Comparison of ENCODE assay signal across 8 cellular contexts in genomic region chrX:137565318-137565904, GRCh38. TPM values are rescaled to one million over a fixed set of nuclear protein-coding genes. Genes with fewer than 3 reads are reported as not detected.
DNase-seq lines count a peak whose midpoint lies in the region; ATAC-seq, FAIRE-seq and TF ChIP-seq lines count a peak whose summit lies in the region.

No MANE protein-coding gene starts in this region.

- no peak overlapping the region for H2BK120ac ChIP-seq in mesenchymal stem cell (ENCODE audit: low read depth, low read length)

- H2BK15ac ChIP-seq in mesenchymal stem cell (ENCODE audit: low read depth, poor library complexity, severe bottlenecking): no peak overlapping the region

- no peak overlapping the region for H3K4ac ChIP-seq in mesenchymal stem cell (ENCODE audit: low read depth in 1 of 2, low read length in 2 of 2)

- no peak overlapping the region for H2AFZ ChIP-seq in mesenchymal stem cell (ENCODE audit: low read depth, low read length)

- H4K91ac ChIP-seq in mesenchymal stem cell (ENCODE audit: low read length): no peak overlapping the region

- TF ChIP-seq CTCF in chondrocyte (IDR thresholded peaks at IDR 0.05): no peak
- no peak for TF ChIP-seq CTCF in thyroid gland (IDR thresholded peaks at IDR 0.05)
- no peak for TF ChIP-seq CTCF in D721Med (IDR thresholded peaks at IDR 0.05; ENCODE audit: insufficient read depth, missing control alignments)

- no peaks in the 10 kb centered on the region for H3K9me3 Mint-ChIP-seq in activated T-cell treated with anti-CD3 and anti-CD28 coated beads, Interleukin-2, amount 50 U/mL, for 4 hours
- peaks cover 7% of the 10 kb centered on the region for H3K9me3 Mint-ChIP-seq in chondrocyte (ENCODE audit: low read depth)

- H3K27me3 Mint-ChIP-seq in activated T-cell treated with anti-CD3 and anti-CD28 coated beads, Interleukin-2, amount 50 U/mL, for 4 hours (ENCODE audit: low read depth): peaks cover 62% of the 10 kb centered on the region
- H3K27me3 Mint-ChIP-seq in chondrocyte (ENCODE audit: low read depth): peaks cover 47% of the 10 kb centered on the region

- H2BK5ac ChIP-seq in mesenchymal stem cell (ENCODE audit: low read depth, low read length, poor library complexity, severe bottlenecking): no peak overlapping the region

- no peaks in the 10 kb centered on the region for H3K79me1 ChIP-seq in mesenchymal stem cell (replicated peaks; ENCODE audit: low read length, poor library complexity, severe bottlenecking)

- H3K27ac Mint-ChIP-seq in chondrocyte (ENCODE audit: unreplicated experiment): no peak overlapping the region

- peak overlapping the region; percentile 68 for H3K4me2 ChIP-seq in mesenchymal stem cell (ENCODE audit: low read length, poor library complexity, severe bottlenecking)

- H3K4me3 Mint-ChIP-seq in activated T-cell treated with anti-CD3 and anti-CD28 coated beads, Interleukin-2, amount 50 U/mL, for 4 hours: peak overlapping the region; percentile 12
- peak overlapping the region; percentile 68 for H3K4me3 Mint-ChIP-seq in chondrocyte (ENCODE audit: unreplicated experiment)

- H3K14ac ChIP-seq in mesenchymal stem cell (ENCODE audit: low read length in 2 of 2): no peak overlapping the region

- FAIRE-seq in D721Med (lab: Jason Lieb, UNC): no peak

- under 1% methylated on average over 42 of the region's 54 CpGs for WGBS in mesenchymal stem cell
- WGBS in thyroid gland, 2 donors: 0 to 7% methylated on average over 2 to 8 of the region's 54 CpGs

- peaks cover 13% of the 10 kb centered on the region for H3K4me1 Mint-ChIP-seq in activated T-cell treated with anti-CD3 and anti-CD28 coated beads, Interleukin-2, amount 50 U/mL, for 4 hours (ENCODE audit: low read depth)
- H3K4me1 Mint-ChIP-seq in chondrocyte (ENCODE audit: low read depth): peaks cover 7% of the 10 kb centered on the region

- DNase-seq in activated T-cell treated with anti-CD3 and anti-CD28 coated beads, Interleukin-2, amount 50 U/mL, for 4 hours: no peak
- DNase-seq in activated T-cell treated with anti-CD3 and anti-CD28 coated beads for 4 hours: no peak
- no peak for DNase-seq in chondrocyte (ENCODE audit: low spot score)
- no peak for DNase-seq in mesenchymal stem cell
- no peak for DNase-seq in thyroid gland
- no peak for DNase-seq in D721Med (ENCODE audit: insufficient read length, low spot score)
- no peak for DNase-seq in SHP77 (lab: John Stamatoyannopoulos, UW)

- H3K36me3 ChIP-seq in mesenchymal stem cell (ENCODE audit: control insufficient read depth in 1 of 2, insufficient read depth in 2 of 2, low read depth in 1 of 2, low read length in 2 of 2): no peaks in the 10 kb centered on the region
- H3K36me3 ChIP-seq in thyroid gland: no peaks in the 10 kb centered on the region

- H2BK12ac ChIP-seq in mesenchymal stem cell (ENCODE audit: low read length in 2 of 2): no peak overlapping the region

- no peaks in the 10 kb centered on the region for H3K36me3 Mint-ChIP-seq in activated T-cell treated with anti-CD3 and anti-CD28 coated beads, Interleukin-2, amount 50 U/mL, for 4 hours (ENCODE audit: insufficient read depth)
- H3K36me3 Mint-ChIP-seq in chondrocyte (ENCODE audit: low read depth): peaks cover 4% of the 10 kb centered on the region

- peaks cover 15% of the 10 kb centered on the region for H3K4me1 ChIP-seq in mesenchymal stem cell (ENCODE audit: control insufficient read depth, insufficient read depth, low read depth, low read length)
- H3K4me1 ChIP-seq in thyroid gland: peaks cover 7 to 18% of the 10 kb centered on the region in 2 donors

- H3K23ac ChIP-seq in mesenchymal stem cell (ENCODE audit: low read length in 2 of 2): no peak overlapping the region

- H2AK5ac ChIP-seq in mesenchymal stem cell (ENCODE audit: low read length, severe bottlenecking): no peak overlapping the region

- H3K18ac ChIP-seq in mesenchymal stem cell (ENCODE audit: low read depth in 1 of 2, low read length in 2 of 2): no peak overlapping the region

- peaks cover 63 to 80% of the 10 kb centered on the region in 2 experiments for H3K27me3 ChIP-seq in mesenchymal stem cell (ENCODE audit: control insufficient read depth in 1 of 2, insufficient read depth in 1 of 2, low read length in 2 of 2)
- peaks cover 25% of the 10 kb centered on the region for H3K27me3 ChIP-seq in thyroid gland

- no peak overlapping the region for H4K8ac ChIP-seq in mesenchymal stem cell (ENCODE audit: low read length)

- H3K9me3 ChIP-seq in mesenchymal stem cell (ENCODE audit: control insufficient read depth, low read length): no peaks in the 10 kb centered on the region
- H3K9me3 ChIP-seq in thyroid gland: no peaks in the 10 kb centered on the region

- no peak for ATAC-seq in activated T-cell treated with anti-CD3 and anti-CD28 coated beads, Interleukin-2, amount 50 U/mL, for 4 hours
- no peak for ATAC-seq in esophagus mucosa

- intact Hi-C loops in thyroid gland (cut with DNase I): no loop called here

- no peak overlapping the region for H3K9ac ChIP-seq in mesenchymal stem cell (ENCODE audit: low read length)

- H3K27ac ChIP-seq in mesenchymal stem cell (ENCODE audit: low read length, poor library complexity, severe bottlenecking) (no peak overlapping the region), thyroid gland (no peak overlapping the region)

- H3K4me3 ChIP-seq in mesenchymal stem cell (ENCODE audit: insufficient read depth in 1 of 2, low read depth in 1 of 2, low read length in 2 of 2) (peak overlapping the region; percentile 50 to 65), thyroid gland (replicated peaks in 1 of 3) (peak overlapping the region in 2 of 3 donors; percentile 22 to 26)

- no peak for TF ChIP-seq POLR2A in thyroid gland (IDR thresholded peaks at IDR 0.05)

RNA-seq across cellular contexts. Expression of gene ZIC3, which starts 0.5 kb away (rescaled TPM):
- not detected for total RNA-seq in activated T-cell treated with anti-CD3 and anti-CD28 coated beads, Interleukin-2, amount 50 U/mL, for 4 hours
- not detected in 3 replicates for total RNA-seq in chondrocyte
- polyA plus RNA-seq in mesenchymal stem cell (2013, experiment 1 of 2): not detected
- polyA plus RNA-seq in mesenchymal stem cell (2013, experiment 2 of 2): not detected
- total RNA-seq in thyroid gland: not detected
- total RNA-seq in esophagus mucosa: not detected
